In the genomic region with DNA sequence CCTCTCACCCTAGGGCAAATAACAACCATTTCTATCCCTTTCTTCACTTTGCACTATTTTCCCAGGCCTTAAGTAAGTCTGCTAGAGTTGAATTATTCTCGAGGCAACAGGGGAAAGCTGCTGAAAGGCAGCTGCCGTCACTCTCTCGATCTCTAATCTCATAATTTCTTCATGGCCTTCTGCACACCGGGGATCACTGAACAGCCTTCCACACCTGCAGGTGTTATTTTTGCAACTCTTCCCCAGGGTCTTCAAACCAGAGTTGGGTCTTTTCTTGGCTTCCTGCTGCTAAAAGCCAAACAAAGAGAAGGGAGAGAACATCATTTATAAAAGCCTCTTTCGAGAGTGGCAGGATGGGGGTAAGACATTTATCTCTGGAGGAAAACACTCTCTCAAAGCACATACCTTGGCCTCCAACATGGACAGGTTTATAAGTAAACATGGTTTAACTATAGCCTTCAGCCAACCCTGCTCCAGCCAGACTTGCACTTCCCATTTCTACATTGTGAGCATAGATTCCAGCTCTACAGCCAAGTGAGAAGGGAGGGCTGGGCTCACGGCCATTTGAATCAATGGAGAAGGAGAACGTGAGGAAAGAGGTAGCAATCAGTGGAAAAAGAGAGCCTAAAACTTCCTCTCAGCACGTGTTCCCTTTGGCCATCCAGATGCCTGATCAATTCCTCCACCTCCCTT, we compare ENCODE assay signal across 24 cellular contexts.
DNase-seq lines count a peak whose midpoint lies in the region; ATAC-seq and TF ChIP-seq lines count a peak whose summit lies in the region.
"Had no signal": no experiment of that assay in that cellular context is flagged by ENCODE, and none has a peak within 500 bp of the region (broad histone marks: within the 10 kb centered on the region; RNA-seq: fewer than 3 reads in every experiment).

No MANE protein-coding gene starts in this region.

- POLR2A ChIA-PET in T-cell (lab: Charles Lee), result no interaction called here

- no peaks in the 10 kb centered on the region for H3K27me3 Mint-ChIP-seq in glutamatergic neuron (ENCODE audit: unreplicated experiment)
- no peaks in the 10 kb centered on the region for H3K27me3 Mint-ChIP-seq in T-cell
- H3K27me3 Mint-ChIP-seq: activated CD4-positive, alpha-beta memory T cell treated with anti-CD3 and anti-CD28 coated beads for 36 hours; effector memory CD8-positive, alpha-beta T cell; stimulated activated naive CD8-positive, alpha-beta T cell treated with anti-CD3 and anti-CD28 coated beads, Interleukin-15, Interleukin-2, amounts not matched to agents 100 ng/mL and 50 ng/mL, for 24 hours had no signal

- intact Hi-C loops in Right ventricle myocardium superior (cut with DNase I), result no loop called here

- H3K9me3 Mint-ChIP-seq in glutamatergic neuron (ENCODE audit: unreplicated experiment) (peaks cover 2% of the 10 kb centered on the region), T-cell (peaks cover 2 to 7% (median 4%) of the 10 kb centered on the region in 3 donors)
- H3K9me3 Mint-ChIP-seq: effector memory CD8-positive, alpha-beta T cell; stimulated activated naive CD8-positive, alpha-beta T cell treated with anti-CD3 and anti-CD28 coated beads, Interleukin-15, Interleukin-2, amounts not matched to agents 100 ng/mL and 50 ng/mL, for 24 hours had no signal

- H3K4me3 Mint-ChIP-seq in glutamatergic neuron (ENCODE audit: unreplicated experiment), result no peak overlapping the region
- H3K4me3 Mint-ChIP-seq in T-cell, result no peak overlapping the region
- H3K4me3 Mint-ChIP-seq: activated CD4-positive, alpha-beta memory T cell treated with anti-CD3 and anti-CD28 coated beads for 36 hours; CD8-positive, alpha-beta T cell; effector memory CD8-positive, alpha-beta T cell; stimulated activated naive CD8-positive, alpha-beta T cell treated with anti-CD3 and anti-CD28 coated beads, Interleukin-15, Interleukin-2, amounts not matched to agents 100 ng/mL and 50 ng/mL, for 24 hours had no signal

- DNase-seq in NCI-H748 (lab: John Stamatoyannopoulos, UW; ENCODE audit: unreplicated experiment), result peak; percentile 17
- DNase-seq in NCI-H748 treated with DMSO at 0.1 percent for 48 hours (lab: John Stamatoyannopoulos, UW), result no peak
- peak; percentile 65 for DNase-seq in NCI-H82 (lab: John Stamatoyannopoulos, UW)
- DNase-seq in glutamatergic neuron, result no peak
- DNase-seq in retina, result peak; percentile 40
- DNase-seq in T-cell, result no peak
- no peak for DNase-seq in Right ventricle myocardium superior
- DNase-seq: 8988T; activated CD4-positive, alpha-beta memory T cell treated with anti-CD3 and anti-CD28 coated beads for 36 hours; activated CD4-positive, CD25-positive, alpha-beta regulatory T cell treated with anti-CD3 and anti-CD28 coated beads, Interleukin-2, amount 50 U/mL, for 72 hours; activated CD8-positive, alpha-beta memory T cell treated with anti-CD3 and anti-CD28 coated beads, Interleukin-2, amount 50 U/mL, for 4 hours; anterior cingulate cortex; CD8-positive, alpha-beta T cell; cortex of kidney; effector memory CD8-positive, alpha-beta T cell; EL; NCI-H1092 treated with DMSO at 0.1 percent for 48 hours; NCI-H2029 treated with DMSO at 0.1 percent for 48 hours; NK-92 treated with Interleukin-12 subunit alpha and Interleukin-12 subunit beta, amount 100 ng/mL, for 24 hours; SJCRH30; uterus had no signal

- peak overlapping the region; percentile 67 for H3K27ac Mint-ChIP-seq in glutamatergic neuron (ENCODE audit: unreplicated experiment)
- H3K27ac Mint-ChIP-seq in T-cell, result no peak overlapping the region
- H3K27ac Mint-ChIP-seq: activated CD4-positive, alpha-beta memory T cell treated with anti-CD3 and anti-CD28 coated beads for 36 hours; activated naive CD4-positive, alpha-beta T cell treated with anti-CD3 and anti-CD28 coated beads, Interleukin-2, amount 50 U/mL, for 72 hours; CD8-positive, alpha-beta T cell; effector memory CD8-positive, alpha-beta T cell; stimulated activated naive CD8-positive, alpha-beta T cell treated with anti-CD3 and anti-CD28 coated beads, Interleukin-15, Interleukin-2, amounts not matched to agents 100 ng/mL and 50 ng/mL, for 24 hours had no signal

- no peaks in the 10 kb centered on the region for H3K36me3 Mint-ChIP-seq in glutamatergic neuron (ENCODE audit: unreplicated experiment)
- no peaks in the 10 kb centered on the region for H3K36me3 Mint-ChIP-seq in T-cell
- H3K36me3 Mint-ChIP-seq: activated CD4-positive, alpha-beta memory T cell treated with anti-CD3 and anti-CD28 coated beads for 36 hours; activated naive CD4-positive, alpha-beta T cell treated with anti-CD3 and anti-CD28 coated beads, Interleukin-2, amount 50 U/mL, for 72 hours; CD8-positive, alpha-beta T cell had no signal

- CTCF ChIA-PET in T-cell (lab: Charles Lee), result no interaction called here

- peaks cover 12% of the 10 kb centered on the region for H3K4me1 Mint-ChIP-seq in glutamatergic neuron (ENCODE audit: low read depth, unreplicated experiment)
- no peaks in the 10 kb centered on the region for H3K4me1 Mint-ChIP-seq in T-cell

- no peak for TF ChIP-seq CTCF in glutamatergic neuron (IDR thresholded peaks at IDR 0.05; ENCODE audit: partially characterized antibody, unreplicated experiment)

- ATAC-seq in HG03520 (IDR thresholded peaks at IDR 0.05; ENCODE audit: unreplicated experiment) (no peak), T-cell (replicated peaks in 1 of 4) (no peak), Right ventricle myocardium superior (ENCODE audit: poor library complexity) (no peak)
- ATAC-seq: activated naive CD4-positive, alpha-beta T cell treated with anti-CD3 and anti-CD28 coated beads, Interleukin-2, amount 50 U/mL, for 72 hours; CD8-positive, alpha-beta T cell; effector memory CD8-positive, alpha-beta T cell had no signal

Comparison
In these comparisons a context has a peak if more than half of its experiments do, and no peak if none do; other contexts are left out.
1. DNase-seq: peak in NCI-H748 (single experiment), NCI-H82 (single experiment) and retina (single experiment); none in NCI-H748 treated with DMSO at 0.1 percent for 48 hours (single experiment), glutamatergic neuron (single experiment), T-cell (0 of 34) and Right ventricle myocardium superior (single experiment).